ENCODE assay signal across 23 cellular contexts in genomic region chr1:165662186-165662585, GRCh38.
"Had no signal": no experiment of that assay in that cellular context is flagged by ENCODE, and none has a peak within 500 bp of the region (broad histone marks: within the 10 kb centered on the region; RNA-seq: fewer than 3 reads in every experiment).

No MANE protein-coding gene starts in this region.

- H3K36me3 ChIP-seq: colonic mucosa had no signal

- H3K4me1 ChIP-seq: ascending aorta, colonic mucosa had no signal

- H3K27me3 Mint-ChIP-seq: naive thymus-derived CD4-positive, alpha-beta T cell; T-cell had no signal

- H3K4me3 ChIP-seq: ascending aorta, colonic mucosa, dorsolateral prefrontal cortex, esophagus squamous epithelium, heart left ventricle, thoracic aorta, upper lobe of left lung had no signal

- H3K4me3 Mint-ChIP-seq: activated naive CD4-positive, alpha-beta T cell treated with anti-CD3 and anti-CD28 coated beads for 36 hours; naive thymus-derived CD4-positive, alpha-beta T cell; neural crest cell; T-cell; T-helper 2 cell treated with Interferon-gamma antibody and Interleukin-4, amounts not matched to agents 5 μg/mL and 100 μg/mL, for 36 hours had no signal

- DNase-seq: activated CD4-positive, CD25-positive, alpha-beta regulatory T cell treated with anti-CD3 and anti-CD28 coated beads, Interleukin-2, amount 50 U/mL, for 72 hours; activated effector memory CD4-positive, alpha-beta T cell treated with Interleukin-2 at 50 U/mL for 16 hours; activated naive CD4-positive, alpha-beta T cell treated with anti-CD3 and anti-CD28 coated beads for 36 hours; activated T-cell treated with anti-CD3 and anti-CD28 coated beads, Interleukin-2, amount 50 U/mL, for 1 hour; colonic mucosa; dorsolateral prefrontal cortex; esophagus squamous epithelium; heart left ventricle; islet precursor cell; left colon; naive thymus-derived CD4-positive, alpha-beta T cell; occipital lobe; posterior cingulate gyrus; stimulated activated CD4-positive, alpha-beta T cell treated with anti-CD3 and anti-CD28 coated beads, Interleukin-2, amount 100 ng/mL, for 48 hours; stimulated activated CD8-positive, alpha-beta memory T cell treated with anti-CD3 and anti-CD28 coated beads, Interleukin-4, amount 100 ng/mL, for 48 hours; stimulated activated naive CD4-positive, alpha-beta T cell; T-cell; upper lobe of left lung; WERI-Rb-1 had no signal

- H3K27ac Mint-ChIP-seq: activated naive CD4-positive, alpha-beta T cell treated with anti-CD3 and anti-CD28 coated beads for 36 hours; T-helper 2 cell treated with Interferon-gamma antibody and Interleukin-4, amounts not matched to agents 5 μg/mL and 100 μg/mL, for 36 hours had no signal

- H3K27ac ChIP-seq: ascending aorta, colonic mucosa, esophagus squamous epithelium, heart left ventricle, thoracic aorta, upper lobe of left lung, WERI-Rb-1 had no signal

- H3K9me3 ChIP-seq: ascending aorta, colonic mucosa, esophagus squamous epithelium, heart left ventricle, thoracic aorta, upper lobe of left lung had no signal

- H3K4me1 Mint-ChIP-seq: neural crest cell had no signal

- H3K9me3 Mint-ChIP-seq: activated naive CD4-positive, alpha-beta T cell treated with anti-CD3 and anti-CD28 coated beads for 36 hours; naive thymus-derived CD4-positive, alpha-beta T cell; neural crest cell; T-cell; T-helper 2 cell treated with Interferon-gamma antibody and Interleukin-4, amounts not matched to agents 5 μg/mL and 100 μg/mL, for 36 hours had no signal

- ATAC-seq: left colon; naive thymus-derived CD4-positive, alpha-beta T cell; T-cell had no signal

- H3K27me3 ChIP-seq: ascending aorta, colonic mucosa, dorsolateral prefrontal cortex, esophagus squamous epithelium, heart left ventricle, upper lobe of left lung had no signal
